ENCODE assay signal across 26 cellular contexts in the genomic region with DNA sequence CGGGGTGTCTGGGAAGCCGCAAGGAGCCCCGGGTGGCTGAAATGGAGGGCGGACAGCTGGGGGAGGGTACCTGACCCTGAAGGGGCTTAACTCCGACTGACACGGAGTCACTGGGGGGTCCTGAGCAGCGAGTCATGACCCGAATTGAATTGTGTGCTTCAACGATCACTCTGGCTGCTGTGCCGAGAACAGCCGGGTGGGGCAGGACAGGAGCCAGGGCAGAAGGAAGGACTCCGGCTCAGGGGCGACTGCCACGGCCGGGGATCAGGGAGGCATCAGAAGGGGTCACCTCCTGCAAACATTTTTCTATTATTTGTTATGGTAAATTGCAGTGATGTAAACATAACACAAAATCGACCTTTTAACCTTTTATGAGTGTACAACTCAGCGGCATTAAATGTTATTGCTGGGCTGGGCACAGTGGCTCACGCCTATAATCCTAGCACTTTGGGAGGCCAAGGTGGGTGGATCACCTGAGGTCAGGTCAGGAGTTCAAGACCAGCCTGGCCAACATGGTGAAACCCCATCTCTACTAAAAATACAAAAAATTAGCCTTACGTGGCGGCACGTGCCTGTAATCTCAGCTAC. TPM values are rescaled to one million over a fixed set of nuclear protein-coding genes. Genes with fewer than 3 reads are reported as not detected.
"Had no signal": no experiment of that assay in that cellular context is flagged by ENCODE, and none has a peak within 500 bp of the region (broad histone marks: within the 10 kb centered on the region; RNA-seq: fewer than 3 reads in every experiment).

No MANE protein-coding gene starts in this region.

- H3K4me3 Mint-ChIP-seq: activated CD8-positive, alpha-beta T cell treated with anti-CD3 and anti-CD28 coated beads, Interleukin-2, amount 10 ng/mL, durations not matched to agents 7 days and 5 days; activated naive CD4-positive, alpha-beta T cell treated with anti-CD3 and anti-CD28 coated beads, Interleukin-2, amount 50 U/mL, for 24 hours; activated T-helper 1 cell treated with anti-CD3 and anti-CD28 coated beads, Interleukin-12 subunit alpha, Interleukin-12 subunit beta, Interleukin-2, Interleukin-4 antibody, amounts not matched to agents 30 ng/mL and 10 ng/mL and 1 ng/mL, durations not matched to agents 14 hours and 24 hours and 36 hours; naive B cell; neural crest cell; stimulated activated memory B cell treated with anti-CD40 and anti-IgM and Interleukin-4, amounts not matched to agents 10 μg/mL and 1 μg/mL and 100 μg/mL, for 72 hours had no signal

- H3K4me2 ChIP-seq: smooth muscle cell had no signal

- H3K4me1 ChIP-seq: foreskin keratinocyte had no signal

- H3K27ac Mint-ChIP-seq: activated CD8-positive, alpha-beta T cell treated with anti-CD3 and anti-CD28 coated beads, Interleukin-2, amount 10 ng/mL, durations not matched to agents 7 days and 5 days; activated naive CD4-positive, alpha-beta T cell treated with anti-CD3 and anti-CD28 coated beads, Interleukin-2, amount 50 U/mL, for 24 hours; activated T-helper 1 cell treated with anti-CD3 and anti-CD28 coated beads, Interleukin-12 subunit alpha, Interleukin-12 subunit beta, Interleukin-2, Interleukin-4 antibody, amounts not matched to agents 30 ng/mL and 10 ng/mL and 1 ng/mL, durations not matched to agents 14 hours and 24 hours and 36 hours; naive B cell; stimulated activated memory B cell treated with anti-CD40 and anti-IgM and Interleukin-4, amounts not matched to agents 10 μg/mL and 1 μg/mL and 100 μg/mL, for 72 hours had no signal

- FAIRE-seq: endometrium, kidney had no signal

- H3K4me3 ChIP-seq: lower lobe of right lung, smooth muscle cell had no signal

- H3K9me3 ChIP-seq: lower lobe of right lung had no signal

- H3K36me3 Mint-ChIP-seq: activated naive CD4-positive, alpha-beta T cell treated with anti-CD3 and anti-CD28 coated beads, Interleukin-2, amount 50 U/mL, for 24 hours; stimulated activated memory B cell treated with anti-CD40 and anti-IgM and Interleukin-4, amounts not matched to agents 10 μg/mL and 1 μg/mL and 100 μg/mL, for 72 hours had no signal

- ATAC-seq: activated CD8-positive, alpha-beta T cell treated with anti-CD3 and anti-CD28 coated beads, Interleukin-2, amount 10 ng/mL, durations not matched to agents 7 days and 5 days; foreskin keratinocyte; left lobe of liver; lower lobe of right lung; sciatic nerve; stimulated activated memory B cell treated with anti-CD40 and anti-IgM and Interleukin-4, amounts not matched to agents 10 μg/mL and 1 μg/mL and 100 μg/mL, for 72 hours had no signal

- DNase-seq: activated CD4-positive, alpha-beta T cell treated with anti-CD3 and anti-CD28 coated beads, Interleukin-2, amount 50 U/mL, for 1 hour; activated CD4-positive, CD25-positive, alpha-beta regulatory T cell treated with anti-CD3 and anti-CD28 coated beads, Interleukin-2, amount 50 U/mL, for 72 hours; activated CD8-positive, alpha-beta T cell treated with anti-CD3 and anti-CD28 coated beads, Interleukin-2, amount 10 ng/mL, durations not matched to agents 7 days and 5 days; activated gamma-delta T cell treated with Interleukin-2 at 50 U/mL for 16 hours; aorta; effector CD4-positive, alpha-beta T cell; foreskin keratinocyte; kidney; lower lobe of right lung; mesendoderm; naive B cell; occipital lobe; stimulated activated CD4-positive, alpha-beta T cell treated with anti-CD3 and anti-CD28 coated beads, Interleukin-15, amount 100 ng/mL, for 24 hours; trophoblast cell had no signal

- H3K27ac ChIP-seq: foreskin keratinocyte, lower lobe of right lung, VCaP had no signal

- H3K9me3 Mint-ChIP-seq: activated naive CD4-positive, alpha-beta T cell treated with anti-CD3 and anti-CD28 coated beads, Interleukin-2, amount 50 U/mL, for 24 hours; activated T-helper 1 cell treated with anti-CD3 and anti-CD28 coated beads, Interleukin-12 subunit alpha, Interleukin-12 subunit beta, Interleukin-2, Interleukin-4 antibody, amounts not matched to agents 30 ng/mL and 10 ng/mL and 1 ng/mL, durations not matched to agents 14 hours and 24 hours and 36 hours; naive B cell; neural crest cell; stimulated activated memory B cell treated with anti-CD40 and anti-IgM and Interleukin-4, amounts not matched to agents 10 μg/mL and 1 μg/mL and 100 μg/mL, for 72 hours had no signal

- H3K36me3 ChIP-seq: lower lobe of right lung had no signal

RNA-seq across cellular contexts. Expression of a gene that starts 21.6 kb away (rescaled TPM):
- polyA plus RNA-seq: smooth muscle cell had no signal

RNA-seq across cellular contexts. Expression of a gene that starts 21.9 kb away (rescaled TPM):
- total RNA-seq: activated CD8-positive, alpha-beta T cell treated with anti-CD3 and anti-CD28 coated beads, Interleukin-2, amount 10 ng/mL, durations not matched to agents 7 days and 5 days; activated T-helper 1 cell treated with anti-CD3 and anti-CD28 coated beads, Interleukin-12 subunit alpha, Interleukin-12 subunit beta, Interleukin-2, Interleukin-4 antibody, amounts not matched to agents 30 ng/mL and 10 ng/mL and 1 ng/mL, durations not matched to agents 14 hours and 24 hours and 36 hours; foreskin keratinocyte; neural crest cell; occipital lobe; sciatic nerve; smooth muscle cell; T-helper 2 cell treated with Interferon-gamma antibody and Interleukin-4, amounts not matched to agents 100 ng/mL and 5 ng/mL, for 36 hours; temporal lobe had no signal
- polyA plus RNA-seq: aorta, fibroblast of lung, foreskin keratinocyte, smooth muscle cell had no signal
